Comparison of ENCODE assay signal across 32 cellular contexts in genomic region chr11:125766251-125766650, GRCh38. TPM values are rescaled to one million over a fixed set of nuclear protein-coding genes. Genes with fewer than 3 reads are reported as not detected.
"Had no signal": no experiment of that assay in that cellular context is flagged by ENCODE, and none has a peak within 500 bp of the region (broad histone marks: within the 10 kb centered on the region; RNA-seq: fewer than 3 reads in every experiment).

No MANE protein-coding gene starts in this region.

- H3K9me3 ChIP-seq: esophagus squamous epithelium, gastrocnemius medialis, heart right ventricle had no signal

- DNase-seq: dermis blood vessel endothelial cell; dorsolateral prefrontal cortex; effector CD4-positive, alpha-beta T cell; effector memory CD4-positive, alpha-beta T cell; esophagus squamous epithelium; foreskin fibroblast; foreskin melanocyte; gastrocnemius medialis; glutamatergic neuron; head of caudate nucleus; heart right ventricle; hippocampal formation; immature natural killer cell; islet precursor cell; kidney; kidney glomerular epithelial cell; left colon; left ventricle myocardium superior; mammary epithelial cell; mesendoderm; midbrain; naive thymus-derived CD4-positive, alpha-beta T cell had no signal

- H3K27me3 ChIP-seq: esophagus squamous epithelium, gastrocnemius medialis, heart right ventricle had no signal

- H3K4me1 ChIP-seq: esophagus squamous epithelium, gastrocnemius medialis, heart right ventricle had no signal

- H3K27ac ChIP-seq: coronary artery, dorsolateral prefrontal cortex, esophagus squamous epithelium, gastrocnemius medialis, heart right ventricle had no signal

- ATAC-seq: gastrocnemius medialis; heart right ventricle; left colon; left lobe of liver; left ventricle myocardium superior; naive thymus-derived CD4-positive, alpha-beta T cell had no signal

- H3K36me3 ChIP-seq: esophagus squamous epithelium, gastrocnemius medialis, heart right ventricle had no signal

- H3K4me3 ChIP-seq: coronary artery, dorsolateral prefrontal cortex, esophagus squamous epithelium, gastrocnemius medialis, heart right ventricle, lung had no signal

RNA-seq across cellular contexts. Expression of gene PATE2, which starts 12.4 kb away (rescaled TPM):
- total RNA-seq: dermis blood vessel endothelial cell; epithelial cell of proximal tubule; gastrocnemius medialis; heart right ventricle; kidney; left colon; left lobe of liver; left ventricle myocardium superior; lower leg skin; lung; mammary epithelial cell; mononuclear cell; mucosa of gallbladder; naive thymus-derived CD4-positive, alpha-beta T cell had no signal
- polyA plus RNA-seq: endothelial cell of umbilical vein; esophagus; heart right ventricle; immature natural killer cell; lung; mammary epithelial cell; naive thymus-derived CD4-positive, alpha-beta T cell had no signal

RNA-seq across cellular contexts. Expression of gene PATE1, which starts 20.2 kb away (rescaled TPM):
- total RNA-seq: dermis blood vessel endothelial cell; dorsolateral prefrontal cortex; endothelial cell of umbilical vein; epithelial cell of proximal tubule; esophagus squamous epithelium; gastrocnemius medialis; glomerular endothelial cell; heart right ventricle; kidney; left colon; left lobe of liver; left ventricle myocardium superior; lower leg skin; lung; mammary epithelial cell; mononuclear cell; mucosa of gallbladder; naive thymus-derived CD4-positive, alpha-beta T cell had no signal
- polyA plus RNA-seq: endothelial cell of umbilical vein; esophagus; heart right ventricle; immature natural killer cell; lung; mammary epithelial cell; naive thymus-derived CD4-positive, alpha-beta T cell had no signal

RNA-seq across cellular contexts. Expression of gene PATE3, which starts 21.7 kb away (rescaled TPM):
- total RNA-seq: dermis blood vessel endothelial cell; dorsolateral prefrontal cortex; endothelial cell of umbilical vein; epithelial cell of proximal tubule; esophagus squamous epithelium; gastrocnemius medialis; glomerular endothelial cell; heart right ventricle; kidney; left colon; left lobe of liver; left ventricle myocardium superior; lower leg skin; lung; mammary epithelial cell; mononuclear cell; mucosa of gallbladder; naive thymus-derived CD4-positive, alpha-beta T cell had no signal
- polyA plus RNA-seq: endothelial cell of umbilical vein; esophagus; heart right ventricle; immature natural killer cell; lung; mammary epithelial cell; naive thymus-derived CD4-positive, alpha-beta T cell had no signal
